Comparison of ENCODE assay signal across 14 cellular contexts in genomic region chr7:139657749-139658148, GRCh38.
DNase-seq lines count a peak whose midpoint lies in the region; ATAC-seq and TF ChIP-seq lines count a peak whose summit lies in the region.
"Had no signal": no experiment of that assay in that cellular context is flagged by ENCODE, and none has a peak within 500 bp of the region (broad histone marks: within the 10 kb centered on the region; RNA-seq: fewer than 3 reads in every experiment).

No MANE protein-coding gene starts in this region.

- CTCF ChIA-PET in CD4-positive, alpha-beta T cell (lab: Charles Lee): no interaction called here

- H3K27me3 Mint-ChIP-seq in CD4-positive, alpha-beta T cell: no peaks in the 10 kb centered on the region
- no peaks in the 10 kb centered on the region for H3K27me3 Mint-ChIP-seq in T-helper 17 cell

- no peaks in the 10 kb centered on the region for H3K36me3 ChIP-seq in mucosa of descending colon (ENCODE audit: low read depth)
- H3K36me3 ChIP-seq: HAP-1, Peyer's patch had no signal

- intact Hi-C loops in CD4-positive, alpha-beta T cell (cut with DNase I, micrococcal nuclease): no loop called here
- intact Hi-C loops in mucosa of descending colon (cut with DNase I, micrococcal nuclease): no loop called here

- H3K27ac Mint-ChIP-seq in CD4-positive, alpha-beta T cell: peak overlapping the region; percentile 18
- H3K27ac Mint-ChIP-seq in T-helper 17 cell: peak overlapping the region; percentile 76
- peak overlapping the region; percentile 24 for H3K27ac Mint-ChIP-seq in stimulated activated effector memory CD8-positive, alpha-beta T cell treated with anti-CD3 and anti-CD28 coated beads, Interleukin-12 subunit alpha, Interleukin-12 subunit beta, amount 100 ng/mL, for 72 hours

- no peak overlapping the region for H3K27ac ChIP-seq in CD4-positive, alpha-beta T cell (ENCODE audit: low read depth, low read length)
- peak overlapping the region; percentile 27 for H3K27ac ChIP-seq in layer of hippocampus (ENCODE audit: low read depth, low read length)
- H3K27ac ChIP-seq: Peyer's patch had no signal

- no peaks in the 10 kb centered on the region for H3K27me3 ChIP-seq in CD4-positive, alpha-beta T cell (ENCODE audit: control insufficient read depth, insufficient read depth, low read length)
- no peaks in the 10 kb centered on the region for H3K27me3 ChIP-seq in layer of hippocampus (ENCODE audit: control insufficient read depth, insufficient read depth, low read length)
- H3K27me3 ChIP-seq: Peyer's patch had no signal

- TF ChIP-seq CTCF in CD4-positive, alpha-beta T cell (IDR thresholded peaks at IDR 0.05): no peak
- no peak for TF ChIP-seq CTCF in mucosa of descending colon (IDR thresholded peaks at IDR 0.05)

- peaks cover 17% of the 10 kb centered on the region for H3K4me1 ChIP-seq in mucosa of descending colon (ENCODE audit: low read depth)

- no peak overlapping the region for H3K4me3 ChIP-seq in mucosa of descending colon
- H3K4me3 ChIP-seq: HAP-1, Peyer's patch had no signal

- H3K4me3 Mint-ChIP-seq in CD4-positive, alpha-beta T cell: no peak overlapping the region
- no peak overlapping the region for H3K4me3 Mint-ChIP-seq in T-helper 17 cell
- H3K4me3 Mint-ChIP-seq in stimulated activated effector memory CD8-positive, alpha-beta T cell treated with anti-CD3 and anti-CD28 coated beads, Interleukin-12 subunit alpha, Interleukin-12 subunit beta, amount 100 ng/mL, for 72 hours: no peak overlapping the region

- H3K4me1 Mint-ChIP-seq in CD4-positive, alpha-beta T cell (ENCODE audit: low read depth): peaks cover 67% of the 10 kb centered on the region
- H3K4me1 Mint-ChIP-seq in T-helper 17 cell: peaks cover 38% of the 10 kb centered on the region
- peaks cover 33% of the 10 kb centered on the region for H3K4me1 Mint-ChIP-seq in stimulated activated effector memory CD8-positive, alpha-beta T cell treated with anti-CD3 and anti-CD28 coated beads, Interleukin-12 subunit alpha, Interleukin-12 subunit beta, amount 100 ng/mL, for 72 hours

- peaks cover 5% of the 10 kb centered on the region for H3K36me3 Mint-ChIP-seq in CD4-positive, alpha-beta T cell (ENCODE audit: low read depth)
- H3K36me3 Mint-ChIP-seq in T-helper 17 cell (ENCODE audit: low read depth): peaks cover 4% of the 10 kb centered on the region
- peaks cover 4% of the 10 kb centered on the region for H3K36me3 Mint-ChIP-seq in stimulated activated effector memory CD8-positive, alpha-beta T cell treated with anti-CD3 and anti-CD28 coated beads, Interleukin-12 subunit alpha, Interleukin-12 subunit beta, amount 100 ng/mL, for 72 hours

- no peak for ATAC-seq in CD4-positive, alpha-beta T cell (ENCODE audit: poor library complexity)
- ATAC-seq in T-helper 17 cell (no peak), GM19328 (IDR thresholded peaks at IDR 0.05; ENCODE audit: unreplicated experiment) (no peak), mucosa of descending colon (no peak)
- ATAC-seq in stimulated activated effector memory CD8-positive, alpha-beta T cell treated with anti-CD3 and anti-CD28 coated beads, Interleukin-12 subunit alpha, Interleukin-12 subunit beta, amount 100 ng/mL, for 72 hours: no peak

- POLR2A ChIA-PET in CD4-positive, alpha-beta T cell (lab: Charles Lee): no interaction called here

- DNase-seq in CD4-positive, alpha-beta T cell: no peak
- DNase-seq in T-helper 17 cell (no peak), mucosa of descending colon (no peak), HuH-7.5 (ENCODE audit: low spot score) (no peak)
- DNase-seq in stimulated activated effector memory CD8-positive, alpha-beta T cell treated with anti-CD3 and anti-CD28 coated beads, Interleukin-12 subunit alpha, Interleukin-12 subunit beta, amount 100 ng/mL, for 72 hours (ENCODE audit: low spot score in 2 of 2): no peak
- DNase-seq: DMS 273 treated with DMSO at 0.1 percent for 48 hours, NCI-H1436 treated with DMSO at 0.1 percent for 48 hours, NCI-H2081, NCI-H510A treated with DMSO at 0.1 percent for 48 hours, Peyer's patch, SHP77 treated with DMSO at 0.1 percent for 48 hours had no signal

- H3K9me3 Mint-ChIP-seq in CD4-positive, alpha-beta T cell: no peaks in the 10 kb centered on the region
- no peaks in the 10 kb centered on the region for H3K9me3 Mint-ChIP-seq in stimulated activated effector memory CD8-positive, alpha-beta T cell treated with anti-CD3 and anti-CD28 coated beads, Interleukin-12 subunit alpha, Interleukin-12 subunit beta, amount 100 ng/mL, for 72 hours

- H3K9me3 ChIP-seq in CD4-positive, alpha-beta T cell (ENCODE audit: control insufficient read depth, low read length): no peaks in the 10 kb centered on the region
- H3K9me3 ChIP-seq in T-helper 17 cell (ENCODE audit: control insufficient read depth, low read length, poor library complexity, severe bottlenecking) (no peaks in the 10 kb centered on the region), mucosa of descending colon (no peaks in the 10 kb centered on the region)
- H3K9me3 ChIP-seq: HAP-1, Peyer's patch had no signal

Comparison
In these comparisons a context has a peak if more than half of its experiments do, and no peak if none do; other contexts are left out.
1. H3K27ac Mint-ChIP-seq: peak in every context shown above with its lines; median percentile 76 in T-helper 17 cell; 24 in stimulated activated effector memory CD8-positive, alpha-beta T cell treated with anti-CD3 and anti-CD28 coated beads, Interleukin-12 subunit alpha, Interleukin-12 subunit beta, amount 100 ng/mL, for 72 hours; 18 in CD4-positive, alpha-beta T cell.